8 cellular contexts compared by ENCODE assay signal in genomic region chr4:176320340-176320975, GRCh38. TPM values are rescaled to one million over a fixed set of nuclear protein-coding genes. Genes with fewer than 3 reads are reported as not detected.
DNase-seq lines count a peak whose midpoint lies in the region; ATAC-seq and TF ChIP-seq lines count a peak whose summit lies in the region.

No MANE protein-coding gene starts in this region.

- intact Hi-C loops in Caco-2 (cut with micrococcal nuclease; ENCODE audit: unreplicated experiment): no loop called here

- POLR2A ChIA-PET in Caco-2 (lab: Charles Lee): no interaction called here

- H3K27me3 Mint-ChIP-seq in Caco-2 (ENCODE audit: insufficient read depth, unreplicated experiment) (no peaks in the 10 kb centered on the region), nephron progenitor cell (ENCODE audit: low read depth, poor library complexity) (no peaks in the 10 kb centered on the region)
- H3K27me3 Mint-ChIP-seq in activated T-helper 17 cell treated with anti-CD3 and anti-CD28 coated beads, Interleukin-2, amount 50 U/mL, for 72 hours: no peaks in the 10 kb centered on the region

- H3K4me1 ChIP-seq in Caco-2 (no peaks in the 10 kb centered on the region; the same call in 1 of the 2 replicates), Peyer's patch (peaks cover 0 to 33% (median 2%) of the 10 kb centered on the region in 4 donors)

- H3K9me3 Mint-ChIP-seq in Caco-2 (ENCODE audit: unreplicated experiment): no peaks in the 10 kb centered on the region
- H3K9me3 Mint-ChIP-seq in activated T-helper 17 cell treated with anti-CD3 and anti-CD28 coated beads, Interleukin-2, amount 50 U/mL, for 72 hours: no peaks in the 10 kb centered on the region
- H3K9me3 Mint-ChIP-seq in nephron progenitor cell: no peaks in the 10 kb centered on the region

- CTCF ChIA-PET in Caco-2 (lab: Charles Lee): no interaction called here

- H3K27me3 ChIP-seq in Caco-2 (replicated peaks; ENCODE audit: control insufficient read depth, insufficient read depth, low read length): no peaks in the 10 kb centered on the region
- H3K27me3 ChIP-seq in HL-60 (ENCODE audit: insufficient read depth, poor library complexity, severe bottlenecking): no peaks in the 10 kb centered on the region
- no peaks in the 10 kb centered on the region for H3K27me3 ChIP-seq in Peyer's patch

- H3K36me3 ChIP-seq in Caco-2 (ENCODE audit: control insufficient read depth, insufficient read depth, low read length) (no peaks in the 10 kb centered on the region), Peyer's patch (no peaks in the 10 kb centered on the region)

- no TSS peak for BruUV-seq in Caco-2 (replicated peaks; lab: Mats Ljungman, UMichigan)

- H3K4me3 Mint-ChIP-seq in Caco-2 (ENCODE audit: unreplicated experiment): peak overlapping the region; percentile 84
- H3K4me3 Mint-ChIP-seq in activated T-helper 17 cell treated with anti-CD3 and anti-CD28 coated beads, Interleukin-2, amount 50 U/mL, for 72 hours: peak overlapping the region; percentile 98
- H3K4me3 Mint-ChIP-seq in nephron progenitor cell: peak overlapping the region; percentile 93

- no peaks in the 10 kb centered on the region for H3K36me3 Mint-ChIP-seq in Caco-2 (ENCODE audit: insufficient read depth, unreplicated experiment)
- H3K36me3 Mint-ChIP-seq in activated T-helper 17 cell treated with anti-CD3 and anti-CD28 coated beads, Interleukin-2, amount 50 U/mL, for 72 hours (ENCODE audit: low read depth): peaks cover 50% of the 10 kb centered on the region
- peaks cover 6% of the 10 kb centered on the region for H3K36me3 Mint-ChIP-seq in nephron progenitor cell (ENCODE audit: low read depth)

- peak; percentile 76 for ATAC-seq in GM19467 (IDR thresholded peaks at IDR 0.05; ENCODE audit: unreplicated experiment)
- ATAC-seq in activated T-helper 17 cell treated with anti-CD3 and anti-CD28 coated beads, Interleukin-2, amount 50 U/mL, for 72 hours (replicated peaks): peak; percentile 82
- ATAC-seq in stimulated activated naive CD8-positive, alpha-beta T cell treated with anti-CD3 and anti-CD28 coated beads, Interleukin-15, Interleukin-2, amounts not matched to agents 100 U/mL and 50 U/mL, for 24 hours: peak; percentile 83

- H3K9me3 ChIP-seq in Caco-2 (no peaks in the 10 kb centered on the region), Peyer's patch (no peaks in the 10 kb centered on the region)

- H3K4me1 Mint-ChIP-seq in Caco-2 (ENCODE audit: low read depth, unreplicated experiment) (no peaks in the 10 kb centered on the region), nephron progenitor cell (peaks cover 48% of the 10 kb centered on the region)
- H3K4me1 Mint-ChIP-seq in activated T-helper 17 cell treated with anti-CD3 and anti-CD28 coated beads, Interleukin-2, amount 50 U/mL, for 72 hours: peaks cover 13% of the 10 kb centered on the region

- peak overlapping the region; percentile 91 for H3K27ac ChIP-seq in HL-60 (replicated peaks)
- H3K27ac ChIP-seq in Peyer's patch: peak overlapping the region; percentile 96 to 100 (median 99)

- DNase-seq in Caco-2: peak; percentile 70 to 74
- peak; percentile 45 to 91 for DNase-seq in HL-60 (ENCODE audit: low read depth in 1 of 2, low spot score in 1 of 2)
- peak; percentile 89 to 96 (median 89) for DNase-seq in Peyer's patch
- peak; percentile 88 for DNase-seq in fibroblast of pulmonary artery (ENCODE audit: low read depth)
- peak; percentile 76 for DNase-seq in nephron progenitor cell
- DNase-seq in stimulated activated naive CD8-positive, alpha-beta T cell treated with anti-CD3 and anti-CD28 coated beads, Interleukin-15, Interleukin-2, amounts not matched to agents 100 U/mL and 50 U/mL, for 24 hours: peak; percentile 90

- no peak for TF ChIP-seq CTCF in Caco-2 (IDR thresholded peaks at IDR 0.05; ENCODE audit: insufficient read depth in 1 of 2, low read depth in 1 of 2, low read length in 1 of 2, severe bottlenecking in 1 of 2, unreplicated experiment in 1 of 2)
- TF ChIP-seq CTCF in HL-60 (IDR thresholded peaks at IDR 0.05; ENCODE audit: insufficient read depth, low read length): no peak
- TF ChIP-seq CTCF in Peyer's patch (IDR thresholded peaks at IDR 0.05): no peak
- no peak for TF ChIP-seq CTCF in fibroblast of pulmonary artery (IDR thresholded peaks at IDR 0.05; ENCODE audit: low read length, missing control alignments)
- no peak for TF ChIP-seq CTCF in nephron progenitor cell (IDR thresholded peaks at IDR 0.05)

- H3K4me3 ChIP-seq in Caco-2 (ENCODE audit: low read depth, low read length) (peak overlapping the region; percentile 99), HL-60 (replicated peaks; ENCODE audit: insufficient read depth, low read length) (peak overlapping the region; percentile 80), Peyer's patch (peak overlapping the region; percentile 88 to 99 (median 94)), fibroblast of pulmonary artery (replicated peaks; ENCODE audit: low read depth, low read length) (peak overlapping the region; percentile 78)

- peak in 1 of 2 donors; percentile 19 for TF ChIP-seq POLR2A in Peyer's patch (IDR thresholded peaks at IDR 0.05)

- H3K27ac Mint-ChIP-seq in Caco-2 (ENCODE audit: unreplicated experiment) (peak overlapping the region; percentile 81), nephron progenitor cell (peak overlapping the region; percentile 95)
- H3K27ac Mint-ChIP-seq in activated T-helper 17 cell treated with anti-CD3 and anti-CD28 coated beads, Interleukin-2, amount 50 U/mL, for 72 hours: peak overlapping the region; percentile 97

RNA-seq across cellular contexts. Expression of gene SPCS3, which starts 0.7 kb away (rescaled TPM):
- total RNA-seq in Caco-2 (2022): 54.5 and 56.2 TPM in 2 replicates
- total RNA-seq in Peyer's patch: 10 to 100 TPM; 31.2 to 47.3 (median 38.3) TPM
- 100 to 1,000 TPM; 105 to 153 TPM for total RNA-seq in activated T-helper 17 cell treated with anti-CD3 and anti-CD28 coated beads, Interleukin-2, amount 50 U/mL, for 72 hours

RNA-seq across cellular contexts. Expression of gene ASB5, which starts 51.4 kb away (rescaled TPM):
- total RNA-seq in Caco-2 (2022) (not detected in 2 replicates), Peyer's patch (not detected)
- total RNA-seq in activated T-helper 17 cell treated with anti-CD3 and anti-CD28 coated beads, Interleukin-2, amount 50 U/mL, for 72 hours: not detected

Comparison
In these comparisons a context has a peak if more than half of its experiments do, and no peak if none do; other contexts are left out.
1. Peak in every context shown above with its lines: DNase-seq, ATAC-seq, H3K4me3 ChIP-seq and H3K27ac ChIP-seq.